In genomic region chr10:110501142-110501937, GRCh38 we compare ENCODE assay signal across 1 cellular context.
A peak's percentile ranks its signal among the peaks of the same experiment; 100 is the strongest.
TF ChIP-seq lines count a peak whose summit lies in the region.

No MANE protein-coding gene starts in this region.

TF ChIP-seq in HEK293, 187 proteins besides CTCF, POLR2A, EP300 and RAD21 (continued from another document):
- TF ChIP-seq ZNF664 (tag by site-specific recombination; IDR thresholded peaks at IDR 0.05) (no peak), HIC1 (tag by site-specific recombination; IDR thresholded peaks at IDR 0.05) (peak; percentile 75; the same call in 1 of the 2 replicates), ZSCAN16 (tag by site-specific recombination; IDR thresholded peaks at IDR 0.05) (no peak), ZBTB10 (tag by site-specific recombination; IDR thresholded peaks at IDR 0.05) (no peak; the same call in 1 of the 2 replicates), ZNF48 (tag by site-specific recombination; IDR thresholded peaks at IDR 0.05) (no peak), ZNF138 (tag by site-specific recombination; IDR thresholded peaks at IDR 0.05; ENCODE audit: borderline replicate concordance) (no peak), ZIC2 (tag by site-specific recombination; IDR thresholded peaks at IDR 0.05) (peak; percentile 85), ZNF10 (tag by site-specific recombination; IDR thresholded peaks at IDR 0.05) (no peak), ZNF324 (tag by site-specific recombination; IDR thresholded peaks at IDR 0.05) (0 out of 2 replicates have a peak, but pooled peaks have one; percentile 56), ZNF16 (tag by site-specific recombination; IDR thresholded peaks at IDR 0.05; ENCODE audit: low read depth) (no peak), ZNF514 (tag by site-specific recombination; IDR thresholded peaks at IDR 0.05) (no peak), EGR2 (tag by site-specific recombination; IDR thresholded peaks at IDR 0.05; ENCODE audit: low read depth) (no peak), ZNF654 (tag by site-specific recombination; IDR thresholded peaks at IDR 0.05; ENCODE audit: low read depth) (no peak), KLF10 (tag by site-specific recombination; IDR thresholded peaks at IDR 0.05) (peak; percentile 81), ZBTB7A (tag by site-specific recombination; IDR thresholded peaks at IDR 0.05; ENCODE audit: low read depth) (0 out of 2 replicates have a peak, but pooled peaks have one; percentile 35), ZNF341 (tag by site-specific recombination; IDR thresholded peaks at IDR 0.05; ENCODE audit: low read depth) (peak; percentile 81), ZNF391 (tag by site-specific recombination; IDR thresholded peaks at IDR 0.05; ENCODE audit: borderline replicate concordance, low read depth) (0 out of 2 replicates have a peak, but pooled peaks have one; percentile 32), ZNF280D (tag by site-specific recombination; IDR thresholded peaks at IDR 0.05) (no peak), ZNF704 (tag by site-specific recombination; IDR thresholded peaks at IDR 0.05) (no peak), FEZF1 (tag by site-specific recombination; IDR thresholded peaks at IDR 0.05) (no peak), ZBTB11 (tag by site-specific recombination; conservative IDR thresholded peaks at IDR 0.05; ENCODE audit: low read depth) (no peak), SALL2 (tag by site-specific recombination; IDR thresholded peaks at IDR 0.05; ENCODE audit: borderline replicate concordance) (no peak), ZNF112 (tag by site-specific recombination; IDR thresholded peaks at IDR 0.05) (no peak), ZNF629 (tag by site-specific recombination; IDR thresholded peaks at IDR 0.05) (peak; percentile 83), ZBTB6 (tag by site-specific recombination; IDR thresholded peaks at IDR 0.05) (peak; percentile 28; the same call in 1 of the 2 replicates), BCL11A (tag by site-specific recombination; IDR thresholded peaks at IDR 0.05; ENCODE audit: low read depth) (peak; percentile 79; the same call in 1 of the 2 replicates), YY2 (tag by site-specific recombination; IDR thresholded peaks at IDR 0.05) (no peak), ZNF362 (tag by site-specific recombination; IDR thresholded peaks at IDR 0.05) (no peak), ZNF366 (tag by site-specific recombination; conservative IDR thresholded peaks at IDR 0.05) (0 out of 2 replicates have a peak, but pooled peaks have one; percentile 17), SP2 (tag by site-specific recombination; IDR thresholded peaks at IDR 0.05) (peak; percentile 66), ZNF623 (tag by site-specific recombination; IDR thresholded peaks at IDR 0.05) (no peak), RBAK (tag by site-specific recombination; IDR thresholded peaks at IDR 0.05) (no peak), ZNF707 (tag by site-specific recombination; IDR thresholded peaks at IDR 0.05) (no peak)
